21 cellular contexts compared by ENCODE assay signal in the genomic region with DNA sequence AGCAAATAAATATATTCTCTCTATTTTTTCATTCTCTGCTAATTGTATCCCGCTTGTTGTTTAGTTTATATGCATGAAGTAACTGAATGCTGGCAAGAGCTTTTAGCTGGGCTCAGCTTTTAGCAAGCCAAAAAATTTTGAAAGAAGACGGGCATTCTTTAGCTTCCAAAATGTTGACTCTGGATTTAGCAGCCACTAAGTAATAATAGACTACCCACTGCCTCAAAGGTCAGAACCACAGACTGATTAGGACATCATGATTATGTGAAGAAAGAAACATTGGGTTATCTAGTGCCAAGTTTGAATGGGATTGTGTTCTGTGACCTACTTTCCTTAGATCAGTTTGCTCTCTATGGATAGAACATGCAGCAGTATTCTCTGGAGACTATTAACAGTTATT.
A peak's percentile ranks its signal among the peaks of the same experiment; 100 is the strongest.
DNase-seq lines count a peak whose midpoint lies in the region; ATAC-seq and TF ChIP-seq lines count a peak whose summit lies in the region.
"Had no signal": no experiment of that assay in that cellular context is flagged by ENCODE, and none has a peak within 500 bp of the region (broad histone marks: within the 10 kb centered on the region; RNA-seq: fewer than 3 reads in every experiment).

No MANE protein-coding gene starts in this region.

- H3F3A ChIP-seq in PC-3 (ENCODE audit: low read length, unreplicated experiment), result no peaks in the 10 kb centered on the region

- DNase-seq in AG08395 (ENCODE audit: low spot score), result peak; percentile 40
- DNase-seq in fibroblast of gingiva (ENCODE audit: low read depth), result peak; percentile 85
- DNase-seq in right lobe of liver, result no peak
- no peak for DNase-seq in activated CD4-positive, CD25-positive, alpha-beta regulatory T cell treated with anti-CD3 and anti-CD28 coated beads, Interleukin-2, amount 50 U/mL, for 72 hours
- DNase-seq in OCI-LY7 (ENCODE audit: low spot score), result no peak
- DNase-seq in PC-3, result no peak
- DNase-seq: activated CD4-positive, alpha-beta T cell treated with anti-CD3 and anti-CD28 coated beads, Interleukin-2, amount 50 U/mL, for 4 hours; activated naive CD8-positive, alpha-beta T cell treated with anti-CD3 and anti-CD28 coated beads, Interleukin-2, amount 50 U/mL, for 24 hours; activated T-cell treated with anti-CD3 and anti-CD28 coated beads, Interleukin-2, amount 50 U/mL, for 24 hours; CD4-positive, alpha-beta T cell; cerebellar nuclear complex; DND-41; endodermal cell; natural killer cell; NCI-H187; NCI-H226; stimulated activated naive CD8-positive, alpha-beta T cell treated with anti-CD3 and anti-CD28 coated beads, Interleukin-15, amount 100 ng/mL, for 72 hours had no signal

- no TSS peak for BruUV-seq in OCI-LY7 (replicated peaks; lab: Mats Ljungman, UMichigan)
- no TSS peak for BruUV-seq in PC-3 (replicated peaks; lab: Mats Ljungman, UMichigan)

- H3K4me1 ChIP-seq in right lobe of liver (peaks cover 0 to 16% (median 7%) of the 10 kb centered on the region in 4 donors), OCI-LY7 (ENCODE audit: insufficient read depth, low read length, poor library complexity, severe bottlenecking) (no peaks in the 10 kb centered on the region), PC-3 (ENCODE audit: insufficient read depth, low read length) (peaks cover 8% of the 10 kb centered on the region; the same call in 1 of the 2 replicates)

- H3K27ac ChIP-seq in KOPT-K1 (ENCODE audit: low read depth, low read length, poor library complexity, severe bottlenecking), result peak overlapping the region; percentile 98
- no peak overlapping the region for H3K27ac ChIP-seq in right lobe of liver
- H3K27ac ChIP-seq in OCI-LY7 (ENCODE audit: low read depth, low read length, poor library complexity, severe bottlenecking), result no peak overlapping the region
- no peak overlapping the region for H3K27ac ChIP-seq in PC-3 (ENCODE audit: low read length)
- H3K27ac ChIP-seq: RWPE1 had no signal

- no peaks in the 10 kb centered on the region for H3K9me2 ChIP-seq in OCI-LY7 (ENCODE audit: insufficient read depth, low read length)
- no peaks in the 10 kb centered on the region for H3K9me2 ChIP-seq in PC-3 (replicated peaks; ENCODE audit: low read length)

- 18% methylated on average over 2 of the region's 2 CpGs for WGBS in right lobe of liver (ENCODE audit: insufficient coverage, low coverage, low lambda C conversion rate, missing lambda C conversion rate)

- H2AFZ ChIP-seq in OCI-LY7 (ENCODE audit: low read length) (no peak overlapping the region), PC-3 (ENCODE audit: low read length) (no peak overlapping the region)

- H3K9me3 ChIP-seq in KOPT-K1 (ENCODE audit: insufficient read depth, low read length, poor library complexity, severe bottlenecking) (no peaks in the 10 kb centered on the region), right lobe of liver (no peaks in the 10 kb centered on the region), OCI-LY7 (ENCODE audit: low read length) (no peaks in the 10 kb centered on the region), PC-3 (ENCODE audit: low read length) (no peaks in the 10 kb centered on the region)

- CTCF ChIA-PET in OCI-LY7 (lab: Charles Lee; ENCODE audit: unreplicated experiment), result no interaction called here
- CTCF ChIA-PET in PC-3 (lab: Charles Lee), result no interaction called here

- intact Hi-C loops in right lobe of liver (cut with DNase I) (no loop called here), OCI-LY7 (cut with micrococcal nuclease; ENCODE audit: unreplicated experiment) (no loop called here), PC-3 (cut with micrococcal nuclease) (no loop called here)

- no peak overlapping the region for H3K9ac ChIP-seq in PC-3 (ENCODE audit: low read length)

- no peak for TF ChIP-seq POLR2A in right lobe of liver (IDR thresholded peaks at IDR 0.05)

- no peaks in the 10 kb centered on the region for H3K27me3 ChIP-seq in right lobe of liver
- H3K27me3 ChIP-seq in PC-3 (ENCODE audit: low read length), result no peaks in the 10 kb centered on the region

- H3K36me3 ChIP-seq in KOPT-K1 (ENCODE audit: insufficient read depth, low read length) (no peaks in the 10 kb centered on the region), right lobe of liver (no peaks in the 10 kb centered on the region), OCI-LY7 (ENCODE audit: insufficient read depth, low read length) (no peaks in the 10 kb centered on the region), PC-3 (ENCODE audit: low read depth, low read length) (no peaks in the 10 kb centered on the region)

- POLR2A ChIA-PET in OCI-LY7 (lab: Charles Lee) (no interaction called here), PC-3 (lab: Charles Lee; ENCODE audit: unreplicated experiment) (no interaction called here)

- TF ChIP-seq CTCF in right lobe of liver (IDR thresholded peaks at IDR 0.05) (no peak), OCI-LY7 (conservative IDR thresholded peaks at IDR 0.05; ENCODE audit: low read length) (no peak), PC-3 (conservative IDR thresholded peaks at IDR 0.05; ENCODE audit: low read depth, low read length) (no peak)

- peak; percentile 81 to 95 (median 94) for ATAC-seq in right lobe of liver
- ATAC-seq in GM21723 (IDR thresholded peaks at IDR 0.05; ENCODE audit: unreplicated experiment), result no peak
- ATAC-seq in PC-3, result no peak
- ATAC-seq: activated naive CD8-positive, alpha-beta T cell treated with anti-CD3 and anti-CD28 coated beads, Interleukin-2, amount 50 U/mL, for 24 hours; natural killer cell; stimulated activated naive CD8-positive, alpha-beta T cell treated with anti-CD3 and anti-CD28 coated beads, Interleukin-15, amount 100 ng/mL, for 72 hours had no signal

- H3K79me2 ChIP-seq in OCI-LY7 (ENCODE audit: insufficient read depth, low read depth, low read length) (no peaks in the 10 kb centered on the region), PC-3 (ENCODE audit: low read length) (no peaks in the 10 kb centered on the region)

- H3K4me2 ChIP-seq in OCI-LY7 (ENCODE audit: low read length), result no peak overlapping the region
- no peak overlapping the region for H3K4me2 ChIP-seq in PC-3 (ENCODE audit: low read length)

- no peak overlapping the region for H3K4me3 ChIP-seq in right lobe of liver
- no peak overlapping the region for H3K4me3 ChIP-seq in OCI-LY7 (ENCODE audit: low read depth, low read length, poor library complexity, severe bottlenecking)
- no peak overlapping the region for H3K4me3 ChIP-seq in PC-3 (ENCODE audit: low read length)
- H3K4me3 ChIP-seq: lung had no signal

- H4K20me1 ChIP-seq in OCI-LY7 (ENCODE audit: insufficient read depth, low read length) (no peaks in the 10 kb centered on the region), PC-3 (ENCODE audit: low read length) (no peaks in the 10 kb centered on the region)

Comparison
In these comparisons a context has a peak if more than half of its experiments do, and no peak if none do; other contexts are left out.
1. DNase-seq: peak in AG08395 (single experiment) and fibroblast of gingiva (single experiment); none in right lobe of liver (0 of 3), activated CD4-positive, CD25-positive, alpha-beta regulatory T cell treated with anti-CD3 and anti-CD28 coated beads, Interleukin-2, amount 50 U/mL, for 72 hours (single experiment), OCI-LY7 (single experiment) and PC-3 (single experiment).
2. ATAC-seq: peak in right lobe of liver (4 of 4); none in GM21723 (single experiment) and PC-3 (single experiment).